Comparison of ENCODE assay signal across 31 cellular contexts in the genomic region with DNA sequence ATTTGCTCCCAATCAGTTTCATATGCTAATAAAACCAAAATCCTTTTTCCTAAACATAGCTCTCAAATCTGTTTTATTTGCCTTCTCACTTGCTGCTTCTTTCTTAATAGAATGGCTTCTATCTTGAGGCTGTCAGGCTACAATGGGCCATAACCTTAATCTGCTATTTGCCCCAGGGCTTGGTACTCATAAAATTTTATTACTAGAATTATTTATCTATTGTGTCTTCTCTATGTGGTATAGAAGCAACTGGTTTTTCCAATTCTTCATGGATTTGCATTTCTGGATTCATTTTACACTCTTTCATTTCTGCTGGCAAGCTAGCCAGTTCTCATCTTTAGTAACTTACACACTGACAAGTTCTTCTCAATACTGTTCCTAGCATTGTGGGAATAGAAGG.
"Had no signal": no experiment of that assay in that cellular context is flagged by ENCODE, and none has a peak within 500 bp of the region (broad histone marks: within the 10 kb centered on the region; RNA-seq: fewer than 3 reads in every experiment).

No MANE protein-coding gene starts in this region.

- DNase-seq: activated effector memory CD4-positive, alpha-beta T cell treated with anti-CD3 and anti-CD28 coated beads, Interleukin-2, amount 50 U/mL, for 16 hours; activated effector memory CD4-positive, alpha-beta T cell treated with Interleukin-2 at 50 U/mL for 16 hours; activated gamma-delta T cell; activated gamma-delta T cell treated with Interleukin-2 at 50 U/mL for 16 hours; activated naive CD4-positive, alpha-beta T cell; activated naive CD4-positive, alpha-beta T cell treated with anti-CD3 and anti-CD28 coated beads for 36 hours; activated naive CD4-positive, alpha-beta T cell treated with anti-CD3 and anti-CD28 coated beads, Interleukin-2, amount 10 ng/mL, durations not matched to agents 7 days and 5 days; activated naive CD4-positive, alpha-beta T cell treated with anti-CD3 and anti-CD28 coated beads, Interleukin-2, amount 50 U/mL, for 16 hours; activated naive CD4-positive, alpha-beta T cell treated with Interleukin-2 at 50 U/mL for 16 hours; activated naive CD8-positive, alpha-beta T cell treated with anti-CD3 and anti-CD28 coated beads for 36 hours; activated naive CD8-positive, alpha-beta T cell treated with anti-CD3 and anti-CD28 coated beads, Interleukin-2, amount 10 ng/mL, durations not matched to agents 7 days and 5 days; activated naive CD8-positive, alpha-beta T cell treated with anti-CD3 and anti-CD28 coated beads, Interleukin-2, amount 50 U/mL, for 24 hours; activated T-cell treated with anti-CD3 and anti-CD28 coated beads, Interleukin-2, amount 50 U/mL, for 24 hours; activated T-cell treated with anti-CD3 and anti-CD28 coated beads, Interleukin-2, amount 50 U/mL, for 4 hours; activated T-cell treated with anti-CD3 and anti-CD28 coated beads, Interleukin-2, amount 50 U/mL, for 48 hours; activated T-cell treated with anti-CD3 and anti-CD28 coated beads, Interleukin-2, amount 50 U/mL, for 72 hours; adrenal gland; amniotic stem cell; amygdala; anterior cingulate cortex; aorta; body of pancreas; brain microvascular endothelial cell; caudate nucleus; central memory CD4-positive, alpha-beta T cell; cerebellar nuclear complex had no signal

- H3K4me1 ChIP-seq: adrenal gland, ascending aorta, body of pancreas, breast epithelium had no signal

- H3K4me3 ChIP-seq: adrenal gland, ascending aorta, body of pancreas, breast epithelium, cardiac muscle cell had no signal

- ATAC-seq: activated naive CD4-positive, alpha-beta T cell treated with anti-CD3 and anti-CD28 coated beads, Interleukin-2, amount 50 U/mL, for 72 hours; activated naive CD8-positive, alpha-beta T cell treated with anti-CD3 and anti-CD28 coated beads, Interleukin-2, amount 50 U/mL, for 24 hours; activated T-cell treated with anti-CD3 and anti-CD28 coated beads, Interleukin-2, amount 50 U/mL, for 4 hours; activated T-cell treated with anti-CD3 and anti-CD28 coated beads, Interleukin-2, amount 50 U/mL, for 72 hours; activated T-helper 17 cell treated with anti-CD3 and anti-CD28 coated beads, Interleukin-2, amount 50 U/mL, for 72 hours; body of pancreas had no signal

- H3K9me3 ChIP-seq: adrenal gland, ascending aorta had no signal

- H3K36me3 ChIP-seq: adrenal gland, ascending aorta, brain microvascular endothelial cell, breast epithelium, cardiac muscle cell had no signal

- H3K27me3 ChIP-seq: adrenal gland, ascending aorta, body of pancreas, brain microvascular endothelial cell, breast epithelium, cardiac muscle cell had no signal
